ENCODE assay signal across 8 cellular contexts in the genomic region with DNA sequence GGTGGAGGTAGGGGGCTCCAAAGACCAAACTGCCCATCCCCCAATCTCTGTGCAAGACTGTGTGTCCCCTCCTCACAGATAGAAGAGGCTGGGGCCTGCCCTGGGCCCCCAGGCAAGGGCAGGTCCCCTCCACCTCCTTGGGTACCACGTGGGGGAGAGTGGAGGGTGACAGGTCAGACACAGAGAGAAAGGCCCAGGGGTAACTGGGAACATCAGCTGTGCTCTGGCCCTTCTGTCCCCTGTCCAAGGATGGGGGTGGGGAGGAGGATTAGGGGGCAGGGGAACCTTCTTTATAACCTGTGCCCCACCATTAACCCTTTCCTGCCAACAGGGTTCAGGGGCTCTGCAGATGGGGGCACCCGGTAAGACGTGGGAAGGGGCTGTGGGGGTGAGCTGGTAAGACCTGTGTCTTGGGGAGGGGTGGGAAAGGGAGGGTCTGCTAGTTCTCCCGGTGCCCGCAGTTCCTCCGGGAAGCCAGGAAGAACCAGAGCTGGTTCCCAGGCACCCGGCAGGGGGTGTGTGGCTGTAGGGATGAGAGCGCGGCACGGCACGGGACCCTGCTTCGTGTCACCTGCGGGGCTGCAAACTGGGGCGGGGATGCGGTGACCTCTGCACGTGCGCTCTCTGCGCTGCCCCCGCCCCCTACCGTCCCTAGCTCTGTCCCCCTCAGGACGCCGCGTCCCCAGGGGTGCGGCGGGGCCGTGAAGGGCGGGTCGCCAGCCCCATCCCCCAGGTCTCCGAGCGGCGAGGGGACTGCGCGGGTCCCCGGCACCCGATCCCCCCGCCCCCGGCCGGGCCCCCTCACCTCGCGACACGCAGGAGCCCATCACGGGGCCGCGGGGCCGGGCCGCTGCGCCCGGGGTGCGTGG. TPM values are rescaled to one million over a fixed set of nuclear protein-coding genes. Genes with fewer than 3 reads are reported as not detected.
A peak's percentile ranks its signal among the peaks of the same experiment; 100 is the strongest.
DNase-seq lines count a peak whose midpoint lies in the region; ATAC-seq and TF ChIP-seq lines count a peak whose summit lies in the region.

No MANE protein-coding gene starts in this region.

- POLR2A ChIA-PET in T-cell (lab: Charles Lee): no interaction called here

- 13 to 28% methylated on average over 25 to 49 of the region's 49 CpGs for WGBS in aorta, 2 donors

- no peak overlapping the region for H3K27ac ChIP-seq in subcutaneous abdominal adipose tissue (ENCODE audit: low read depth, low read length)
- H3K27ac ChIP-seq in aorta (ENCODE audit: low read depth in 1 of 2, low read length in 2 of 2): no peak overlapping the region

- H3K9me3 ChIP-seq in subcutaneous abdominal adipose tissue (ENCODE audit: control insufficient read depth in 5 of 5, low read length in 5 of 5): no peaks in the 10 kb centered on the region
- no peaks in the 10 kb centered on the region for H3K9me3 ChIP-seq in aorta (ENCODE audit: control insufficient read depth, low read length)

- peaks cover 19% of the 10 kb centered on the region for H3K4me1 Mint-ChIP-seq in activated CD4-positive, alpha-beta T cell treated with anti-CD3 and anti-CD28 coated beads, Interleukin-2, amount 10 ng/mL, durations not matched to agents 24 days and 14 days
- H3K4me1 Mint-ChIP-seq in T-cell: peaks cover 14 to 35% (median 19%) of the 10 kb centered on the region in 3 donors

- H3K27ac Mint-ChIP-seq in activated CD4-positive, alpha-beta T cell treated with anti-CD3 and anti-CD28 coated beads, Interleukin-2, amount 10 ng/mL, durations not matched to agents 24 days and 14 days: no peak overlapping the region
- H3K27ac Mint-ChIP-seq in T-cell: no peak overlapping the region

- H3K9me3 Mint-ChIP-seq in activated CD4-positive, alpha-beta T cell treated with anti-CD3 and anti-CD28 coated beads, Interleukin-2, amount 10 ng/mL, durations not matched to agents 24 days and 14 days: no peaks in the 10 kb centered on the region
- no peaks in the 10 kb centered on the region for H3K9me3 Mint-ChIP-seq in T-cell

- CTCF ChIA-PET in T-cell (lab: Charles Lee): interaction anchor here in 1 of 2 donors (1.1 to 1.3 kb wide), 2 partner anchors 144 to 172 kb away, joined by 3 to 4 read pairs; no protein-coding TSS in a partner anchor

- H3K4me3 Mint-ChIP-seq in activated CD4-positive, alpha-beta T cell treated with anti-CD3 and anti-CD28 coated beads, Interleukin-2, amount 10 ng/mL, durations not matched to agents 24 days and 14 days: peak overlapping the region; percentile 44
- H3K4me3 Mint-ChIP-seq in T-cell: peak overlapping the region in 2 of 3 donors; percentile 41 to 43

- peaks cover 0 to 18% (median 15%) of the 10 kb centered on the region in 5 donors for H3K27me3 ChIP-seq in subcutaneous abdominal adipose tissue (ENCODE audit: control insufficient read depth in 5 of 5, insufficient read depth in 4 of 5, low read length in 5 of 5)
- H3K27me3 ChIP-seq in aorta (ENCODE audit: control insufficient read depth in 1 of 2, insufficient read depth in 2 of 2, low read length in 1 of 2): no peaks in the 10 kb centered on the region

- DNase-seq in activated CD4-positive, alpha-beta T cell treated with anti-CD3 and anti-CD28 coated beads, Interleukin-2, amount 10 ng/mL, durations not matched to agents 24 days and 14 days: no peak
- DNase-seq in activated CD4-positive, alpha-beta T cell treated with anti-CD3 and anti-CD28 coated beads, Interleukin-2, amount 50 U/mL, for 1 hour: no peak
- DNase-seq in T-cell (no peak), foreskin fibroblast (peak in 1 of 2 donors; percentile 26), aorta (no peak), AG08396 (ENCODE audit: low spot score) (no peak), activated gamma-delta T cell treated with Interleukin-2 at 50 U/mL for 16 hours (no peak)

- H3K36me3 Mint-ChIP-seq in activated CD4-positive, alpha-beta T cell treated with anti-CD3 and anti-CD28 coated beads, Interleukin-2, amount 10 ng/mL, durations not matched to agents 24 days and 14 days (ENCODE audit: low read depth): no peaks in the 10 kb centered on the region
- no peaks in the 10 kb centered on the region for H3K36me3 Mint-ChIP-seq in T-cell

- no peaks in the 10 kb centered on the region for H3K36me3 ChIP-seq in subcutaneous abdominal adipose tissue (ENCODE audit: control insufficient read depth in 5 of 5, insufficient read depth in 5 of 5, low read length in 5 of 5)
- no peaks in the 10 kb centered on the region for H3K36me3 ChIP-seq in aorta (ENCODE audit: control insufficient read depth in 1 of 2, insufficient read depth in 2 of 2, low read length in 1 of 2)

- ATAC-seq in T-cell (replicated peaks in 1 of 4) (peak; percentile 8 to 37 (median 23)), aorta (ENCODE audit: low FRiP score) (no peak)

- H3K4me1 ChIP-seq in subcutaneous abdominal adipose tissue (ENCODE audit: control insufficient read depth in 5 of 5, insufficient read depth in 5 of 5, low read length in 5 of 5) (peaks cover 0 to 32% (median 23%) of the 10 kb centered on the region in 5 donors), aorta (ENCODE audit: control insufficient read depth in 1 of 2, insufficient read depth in 2 of 2, low read length in 2 of 2) (no peaks in the 10 kb centered on the region)

- TF ChIP-seq CTCF in foreskin fibroblast (IDR thresholded peaks at IDR 0.05; ENCODE audit: low read depth, low read length): peak; percentile 16

- intact Hi-C loops in activated CD4-positive, alpha-beta T cell treated with anti-CD3 and anti-CD28 coated beads, Interleukin-2, amount 10 ng/mL, durations not matched to agents 24 days and 14 days (cut with micrococcal nuclease): loop anchor here (10.0 kb wide), 1 partner anchor 292 kb away; the partner anchor contains the start of gene SZRD1
- intact Hi-C loops in aorta (cut with DNase I): no loop called here

- H3K9ac ChIP-seq in subcutaneous abdominal adipose tissue (ENCODE audit: low read length in 5 of 5): peak overlapping the region in 1 of 5 donors; percentile 28

- H3K4me3 ChIP-seq in foreskin fibroblast (ENCODE audit: low read depth in 1 of 2, low read length in 2 of 2) (peak overlapping the region; percentile 44 to 46), subcutaneous abdominal adipose tissue (ENCODE audit: low read depth in 1 of 5, low read length in 5 of 5) (peak overlapping the region in 3 of 5 donors; percentile 14 to 38 (median 14)), aorta (ENCODE audit: low read length in 2 of 2) (peak overlapping the region in 1 of 2 donors; percentile 31)

- peaks cover 22% of the 10 kb centered on the region for H3K27me3 Mint-ChIP-seq in activated CD4-positive, alpha-beta T cell treated with anti-CD3 and anti-CD28 coated beads, Interleukin-2, amount 10 ng/mL, durations not matched to agents 24 days and 14 days
- H3K27me3 Mint-ChIP-seq in T-cell: peaks cover 10 to 14% of the 10 kb centered on the region in 2 donors

RNA-seq across cellular contexts. Expression of gene FAM131C, which starts 0.6 kb away (rescaled TPM):
- 0.26 and 0.38 TPM in 2 replicates for total RNA-seq in activated CD4-positive, alpha-beta T cell treated with anti-CD3 and anti-CD28 coated beads, Interleukin-2, amount 10 ng/mL, durations not matched to agents 24 days and 14 days
- total RNA-seq in T-cell (under 1 TPM in 1 of 5 donors, not detected in 4; 0.30 TPM), aorta (under 1 TPM in 1 of 2 donors, not detected in 1; 0.26 TPM)
- polyA plus RNA-seq in aorta: under 1 TPM in 1 of 2 donors, not detected in 1; 0.67 TPM

RNA-seq across cellular contexts. Expression of gene CLCNKB, which starts 29.3 kb away (rescaled TPM):
- not detected in 2 replicates for total RNA-seq in activated CD4-positive, alpha-beta T cell treated with anti-CD3 and anti-CD28 coated beads, Interleukin-2, amount 10 ng/mL, durations not matched to agents 24 days and 14 days
- total RNA-seq in T-cell (not detected), aorta (under 1 TPM in 1 of 2 donors, not detected in 1; 0.39 TPM)
- polyA plus RNA-seq in aorta: under 1 TPM; 0.23 to 0.38 TPM

RNA-seq across cellular contexts. Expression of gene CLCNKA, which starts 51.0 kb away (rescaled TPM):
- total RNA-seq in activated CD4-positive, alpha-beta T cell treated with anti-CD3 and anti-CD28 coated beads, Interleukin-2, amount 10 ng/mL, durations not matched to agents 24 days and 14 days: not detected in 2 replicates
- total RNA-seq in T-cell (not detected), aorta (1 to 10 TPM; 1.0 to 1.3 TPM)
- polyA plus RNA-seq in aorta: 1 to 10 TPM in 1 of 2 donors, not detected in 1; 4.5 TPM

RNA-seq across cellular contexts. Expression of gene HSPB7, which starts 55.0 kb away (rescaled TPM):
- not detected in 2 replicates for total RNA-seq in activated CD4-positive, alpha-beta T cell treated with anti-CD3 and anti-CD28 coated beads, Interleukin-2, amount 10 ng/mL, durations not matched to agents 24 days and 14 days
- total RNA-seq in T-cell (under 1 TPM in 1 of 5 donors, not detected in 4; 0.19 TPM), aorta (100 to 1,000 TPM; 313 to 802 TPM)
- 100 to 1,000 TPM; 128 to 338 TPM for polyA plus RNA-seq in aorta
